ENCODE assay signal across 11 cellular contexts in genomic region chr7:36301914-36302771, GRCh38.
DNase-seq lines count a peak whose midpoint lies in the region; ATAC-seq and TF ChIP-seq lines count a peak whose summit lies in the region.
"Had no signal": no experiment of that assay in that cellular context is flagged by ENCODE, and none has a peak within 500 bp of the region (broad histone marks: within the 10 kb centered on the region; RNA-seq: fewer than 3 reads in every experiment).

No MANE protein-coding gene starts in this region.

- ATAC-seq in right cardiac atrium = peak in 1 of 2 donors; percentile 34
- ATAC-seq: effector memory CD8-positive, alpha-beta T cell had no signal

- H3K27me3 ChIP-seq in WERI-Rb-1 (ENCODE audit: insufficient read depth, low read depth, severe bottlenecking) (no peaks in the 10 kb centered on the region), right cardiac atrium (ENCODE audit: control insufficient read depth, insufficient read depth) (no peaks in the 10 kb centered on the region), skeletal muscle tissue (ENCODE audit: control insufficient read depth in 3 of 3, insufficient read depth in 3 of 3, low read length in 3 of 3) (no peaks in the 10 kb centered on the region)

- WGBS in right cardiac atrium = 77% methylated on average over 15 of the region's 15 CpGs

- CTCF ChIA-PET in HEK293T (lab: Yijun Ruan, JAX) = interaction anchor here (0.6 to 1.4 kb wide), 4 partner anchors 17 to 317 kb away, joined by 3 to 4 read pairs (median 4); no protein-coding TSS in a partner anchor

- DNase-seq in HEK293T (ENCODE audit: extremely low spot score) (no peak), WERI-Rb-1 (peak; percentile 39), right cardiac atrium (no peak), SK-N-DZ (ENCODE audit: low spot score) (no peak), activated gamma-delta T cell treated with Interleukin-2 at 50 U/mL for 16 hours (no peak), NCI-H187 (lab: John Stamatoyannopoulos, UW) (no peak)
- DNase-seq in stimulated activated CD4-positive, alpha-beta T cell treated with anti-CD3 and anti-CD28 coated beads, Interleukin-2, amount 100 ng/mL, for 24 hours = no peak
- DNase-seq: DMS79 treated with DMSO at 0.1 percent for 48 hours; effector memory CD8-positive, alpha-beta T cell; NCI-H1092 had no signal

- H3K36me3 ChIP-seq in WERI-Rb-1 (no peaks in the 10 kb centered on the region), skeletal muscle tissue (ENCODE audit: control insufficient read depth in 3 of 3, insufficient read depth in 3 of 3, low read length in 3 of 3) (peaks cover 16 to 33% (median 25%) of the 10 kb centered on the region in 3 donors)

- H3K27ac ChIP-seq in WERI-Rb-1 (no peak overlapping the region), right cardiac atrium (ENCODE audit: low read length) (peak overlapping the region; percentile 33), skeletal muscle tissue (ENCODE audit: low read depth, low read length) (peak overlapping the region; percentile 73)

- no peak overlapping the region for H3K4me3 ChIP-seq in WERI-Rb-1 (ENCODE audit: low read depth, low read length)
- no peak overlapping the region for H3K4me3 ChIP-seq in right cardiac atrium (ENCODE audit: low read length)
- no peak overlapping the region for H3K4me3 ChIP-seq in skeletal muscle tissue (ENCODE audit: low read length in 3 of 3)

- H3K9me3 ChIP-seq in WERI-Rb-1 (ENCODE audit: severe bottlenecking) (no peaks in the 10 kb centered on the region), right cardiac atrium (ENCODE audit: control insufficient read depth, low read length) (no peaks in the 10 kb centered on the region), skeletal muscle tissue (ENCODE audit: control insufficient read depth in 3 of 3, low read length in 3 of 3) (no peaks in the 10 kb centered on the region)

- H3K9ac ChIP-seq in skeletal muscle tissue (ENCODE audit: low read depth in 1 of 3, low read length in 3 of 3) = no peak overlapping the region

- TF ChIP-seq CTCF in WERI-Rb-1 (IDR thresholded peaks at IDR 0.05; ENCODE audit: low read depth, low read length) = no peak

- H3K4me1 ChIP-seq in right cardiac atrium (ENCODE audit: control insufficient read depth, insufficient read depth, low read length) = peaks cover 31% of the 10 kb centered on the region
- peaks cover 42 to 48% (median 45%) of the 10 kb centered on the region in 3 donors for H3K4me1 ChIP-seq in skeletal muscle tissue (ENCODE audit: control insufficient read depth in 3 of 3, insufficient read depth in 3 of 3, low read length in 3 of 3)

- intact Hi-C loops in right cardiac atrium (cut with DNase I) = no loop called here

- POLR2A ChIA-PET in HEK293T (lab: Yijun Ruan, JAX) = no interaction called here

TF ChIP-seq in HEK293T, 16 proteins besides CTCF, POLR2A, EP300 and RAD21:
- TF ChIP-seq L3MBTL2 (conservative IDR thresholded peaks at IDR 0.05) (peak; percentile 38; the same call in 1 of the 2 replicates), CTBP1 (IDR thresholded peaks at IDR 0.05; ENCODE audit: borderline replicate concordance) (no peak)
